26 cellular contexts compared by ENCODE assay signal in genomic region chr19:46388311-46389095, GRCh38. TPM values are rescaled to one million over a fixed set of nuclear protein-coding genes. Genes with fewer than 3 reads are reported as not detected.
"Had no signal": no experiment of that assay in that cellular context is flagged by ENCODE, and none has a peak within 500 bp of the region (broad histone marks: within the 10 kb centered on the region; RNA-seq: fewer than 3 reads in every experiment).

No MANE protein-coding gene starts in this region.

- H3K4me1 Mint-ChIP-seq: activated CD4-positive, alpha-beta memory T cell treated with anti-CD3 and anti-CD28 coated beads, Interleukin-2, amount 10 ng/mL, durations not matched to agents 7 days and 5 days; activated CD4-positive, alpha-beta T cell treated with anti-CD3 and anti-CD28 coated beads, Interleukin-2, amount 10 ng/mL, durations not matched to agents 24 days and 14 days had no signal

- H3K9me3 Mint-ChIP-seq: activated CD4-positive, alpha-beta T cell treated with anti-CD3 and anti-CD28 coated beads, Interleukin-2, amount 10 ng/mL, durations not matched to agents 24 days and 14 days; activated naive CD4-positive, alpha-beta T cell treated with anti-CD3 and anti-CD28 coated beads, Interleukin-2, amount 50 U/mL, for 24 hours; activated T-helper 1 cell treated with anti-CD3 and anti-CD28 coated beads, Interleukin-12 subunit alpha, Interleukin-12 subunit beta, Interleukin-2, Interleukin-4 antibody, amounts not matched to agents 30 ng/mL and 10 ng/mL and 1 ng/mL, durations not matched to agents 14 hours and 24 hours and 36 hours; stimulated activated naive CD8-positive, alpha-beta T cell treated with anti-CD3 and anti-CD28 coated beads, Interleukin-15, Interleukin-2, amounts not matched to agents 100 ng/mL and 50 ng/mL, for 24 hours had no signal

- ATAC-seq: activated CD4-positive, CD25-positive, alpha-beta regulatory T cell treated with anti-CD3 and anti-CD28 coated beads, Interleukin-2, amount 50 U/mL, for 24 hours; left cardiac atrium; mucosa of descending colon had no signal

- H3K4me1 ChIP-seq: thyroid gland had no signal

- H3K9me3 ChIP-seq: mucosa of descending colon, SK-N-SH, thyroid gland had no signal

- DNase-seq: activated CD4-positive, alpha-beta memory T cell treated with anti-CD3 and anti-CD28 coated beads, Interleukin-2, amount 10 ng/mL, durations not matched to agents 7 days and 5 days; activated CD4-positive, alpha-beta T cell treated with anti-CD3 and anti-CD28 coated beads, Interleukin-2, amount 10 ng/mL, durations not matched to agents 24 days and 14 days; activated gamma-delta T cell; amniotic stem cell; cerebellar nuclear complex; effector CD4-positive, alpha-beta T cell; foreskin melanocyte; hippocampal formation; left cardiac atrium; mesendoderm; nephron progenitor cell; occipital lobe; SK-N-SH; stimulated activated CD4-positive, alpha-beta T cell treated with anti-CD3 and anti-CD28 coated beads, Interleukin-4, amount 100 ng/mL, for 4 hours; substantia nigra; T-helper 2 cell; thyroid gland had no signal

- H3K9ac ChIP-seq: SK-N-SH had no signal

- H3K27ac Mint-ChIP-seq: activated CD4-positive, alpha-beta memory T cell treated with anti-CD3 and anti-CD28 coated beads, Interleukin-2, amount 10 ng/mL, durations not matched to agents 7 days and 5 days; activated CD4-positive, alpha-beta T cell treated with anti-CD3 and anti-CD28 coated beads, Interleukin-2, amount 10 ng/mL, durations not matched to agents 24 days and 14 days; activated naive CD4-positive, alpha-beta T cell treated with anti-CD3 and anti-CD28 coated beads, Interleukin-2, amount 50 U/mL, for 24 hours; activated T-helper 1 cell treated with anti-CD3 and anti-CD28 coated beads, Interleukin-12 subunit alpha, Interleukin-12 subunit beta, Interleukin-2, Interleukin-4 antibody, amounts not matched to agents 30 ng/mL and 10 ng/mL and 1 ng/mL, durations not matched to agents 14 hours and 24 hours and 36 hours; nephron progenitor cell; stimulated activated naive CD8-positive, alpha-beta T cell treated with anti-CD3 and anti-CD28 coated beads, Interleukin-15, Interleukin-2, amounts not matched to agents 100 ng/mL and 50 ng/mL, for 24 hours had no signal

- H3K4me3 ChIP-seq: mucosa of descending colon, thyroid gland had no signal

- H3K27me3 Mint-ChIP-seq: activated CD4-positive, alpha-beta memory T cell treated with anti-CD3 and anti-CD28 coated beads, Interleukin-2, amount 10 ng/mL, durations not matched to agents 7 days and 5 days; activated CD4-positive, alpha-beta T cell treated with anti-CD3 and anti-CD28 coated beads, Interleukin-2, amount 10 ng/mL, durations not matched to agents 24 days and 14 days; activated naive CD4-positive, alpha-beta T cell treated with anti-CD3 and anti-CD28 coated beads, Interleukin-2, amount 50 U/mL, for 24 hours; stimulated activated naive CD8-positive, alpha-beta T cell treated with anti-CD3 and anti-CD28 coated beads, Interleukin-15, Interleukin-2, amounts not matched to agents 100 ng/mL and 50 ng/mL, for 24 hours had no signal

- FAIRE-seq: bronchial epithelial cell had no signal

- H3K27me3 ChIP-seq: thyroid gland had no signal

- H3K27ac ChIP-seq: thyroid gland, VCaP had no signal

- H3K4me3 Mint-ChIP-seq: activated CD4-positive, alpha-beta memory T cell treated with anti-CD3 and anti-CD28 coated beads, Interleukin-2, amount 10 ng/mL, durations not matched to agents 7 days and 5 days; activated CD4-positive, alpha-beta T cell treated with anti-CD3 and anti-CD28 coated beads, Interleukin-2, amount 10 ng/mL, durations not matched to agents 24 days and 14 days; activated naive CD4-positive, alpha-beta T cell treated with anti-CD3 and anti-CD28 coated beads, Interleukin-2, amount 50 U/mL, for 24 hours; activated T-helper 1 cell treated with anti-CD3 and anti-CD28 coated beads, Interleukin-12 subunit alpha, Interleukin-12 subunit beta, Interleukin-2, Interleukin-4 antibody, amounts not matched to agents 30 ng/mL and 10 ng/mL and 1 ng/mL, durations not matched to agents 14 hours and 24 hours and 36 hours; nephron progenitor cell; stimulated activated naive CD8-positive, alpha-beta T cell treated with anti-CD3 and anti-CD28 coated beads, Interleukin-15, Interleukin-2, amounts not matched to agents 100 ng/mL and 50 ng/mL, for 24 hours had no signal

RNA-seq across cellular contexts. Expression of gene CCDC8, which starts 24.9 kb away (rescaled TPM):
- total RNA-seq: activated CD4-positive, alpha-beta memory T cell treated with anti-CD3 and anti-CD28 coated beads, Interleukin-2, amount 10 ng/mL, durations not matched to agents 7 days and 5 days; activated CD4-positive, alpha-beta T cell treated with anti-CD3 and anti-CD28 coated beads, Interleukin-2, amount 10 ng/mL, durations not matched to agents 24 days and 14 days; activated T-helper 1 cell treated with anti-CD3 and anti-CD28 coated beads, Interleukin-12 subunit alpha, Interleukin-12 subunit beta, Interleukin-2, Interleukin-4 antibody, amounts not matched to agents 30 ng/mL and 10 ng/mL and 1 ng/mL, durations not matched to agents 14 hours and 24 hours and 36 hours had no signal

RNA-seq across cellular contexts. Expression of gene PNMA8C, which starts 40.2 kb away (rescaled TPM):
- total RNA-seq: activated CD4-positive, alpha-beta memory T cell treated with anti-CD3 and anti-CD28 coated beads, Interleukin-2, amount 10 ng/mL, durations not matched to agents 7 days and 5 days; activated CD4-positive, alpha-beta T cell treated with anti-CD3 and anti-CD28 coated beads, Interleukin-2, amount 10 ng/mL, durations not matched to agents 24 days and 14 days; activated T-helper 1 cell treated with anti-CD3 and anti-CD28 coated beads, Interleukin-12 subunit alpha, Interleukin-12 subunit beta, Interleukin-2, Interleukin-4 antibody, amounts not matched to agents 30 ng/mL and 10 ng/mL and 1 ng/mL, durations not matched to agents 14 hours and 24 hours and 36 hours; bronchial epithelial cell; lower leg skin had no signal
- polyA plus RNA-seq: esophagus had no signal
